8 cellular contexts compared by ENCODE assay signal in the genomic region with DNA sequence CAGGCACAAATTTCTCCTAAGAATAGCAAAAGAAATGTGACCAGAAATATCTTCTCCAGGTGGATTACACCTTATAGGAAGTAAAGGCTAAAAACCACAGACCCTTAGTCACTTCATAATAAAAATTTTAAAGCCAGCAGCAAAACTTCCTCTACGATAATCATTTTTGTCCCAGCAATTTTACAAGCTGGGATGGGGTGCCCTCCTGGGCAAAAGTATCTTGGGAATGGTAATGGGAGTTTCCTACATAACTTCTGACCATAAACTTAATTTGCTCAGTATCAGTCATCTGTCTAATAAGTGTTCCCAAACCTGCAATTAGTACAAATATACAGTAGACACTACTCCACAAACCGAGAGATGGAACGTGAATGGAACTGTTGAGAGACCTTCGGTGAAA. TPM values are rescaled to one million over a fixed set of nuclear protein-coding genes. Genes with fewer than 3 reads are reported as not detected.
DNase-seq lines count a peak whose midpoint lies in the region; TF ChIP-seq lines count a peak whose summit lies in the region.

No MANE protein-coding gene starts in this region.

- H3F3A ChIP-seq in DOHH2 (ENCODE audit: control insufficient read depth, insufficient read depth): peaks cover 11% of the 10 kb centered on the region; the same call in 1 of the 2 replicates

- no peak for DNase-seq in Peyer's patch
- no peak for DNase-seq in esophagus squamous epithelium (lab: John Stamatoyannopoulos, UW)
- DNase-seq in progenitor cell of endocrine pancreas (ENCODE audit: low spot score, unreplicated experiment): no peak
- DNase-seq in GM13976 (ENCODE audit: low spot score): no peak
- no peak for DNase-seq in hypothalamus (lab: John Stamatoyannopoulos, UW)
- DNase-seq in activated CD4-positive, alpha-beta T cell treated with anti-CD3 and anti-CD28 coated beads, Interleukin-2, amount 50 U/mL, for 48 hours: no peak
- DNase-seq in GDM1 (lab: John Stamatoyannopoulos, UW): no peak

- no peaks in the 10 kb centered on the region for H3K9me3 Mint-ChIP-seq in progenitor cell of endocrine pancreas (ENCODE audit: low read depth)

- in situ Hi-C loops in GM13976 (cut with MboI; ENCODE audit: low sequenced_read_pairs, unreplicated experiment): no loop called here

- H3K27ac ChIP-seq in DOHH2 (ENCODE audit: low read depth, low read length) (no peak overlapping the region), Peyer's patch (peak overlapping the region; percentile 91 to 99 (median 97)), esophagus squamous epithelium (peak overlapping the region; percentile 92 to 100 (median 94))

- peak overlapping the region; percentile 91 for H3K4me3 Mint-ChIP-seq in progenitor cell of endocrine pancreas (ENCODE audit: low read depth)

- H3K36me3 Mint-ChIP-seq in progenitor cell of endocrine pancreas (ENCODE audit: insufficient read depth): peaks cover 12% of the 10 kb centered on the region

- H3K79me2 ChIP-seq in DOHH2 (ENCODE audit: control insufficient read depth, low read length): peaks cover 79% of the 10 kb centered on the region

- H3K4me1 ChIP-seq in DOHH2 (ENCODE audit: control insufficient read depth, low read length) (peaks cover 52% of the 10 kb centered on the region), Peyer's patch (peaks cover 0 to 44% (median 9%) of the 10 kb centered on the region in 4 donors), esophagus squamous epithelium (peaks cover 2 to 73% (median 40%) of the 10 kb centered on the region in 3 donors)

- peak overlapping the region; percentile 92 for H3K4me2 ChIP-seq in DOHH2 (ENCODE audit: low read length)

- intact Hi-C loops in esophagus squamous epithelium (cut with DNase I): no loop called here

- peaks cover 69% of the 10 kb centered on the region for H3K36me3 ChIP-seq in DOHH2 (ENCODE audit: control insufficient read depth, low read length)
- peaks cover 0 to 3% (median 0%) of the 10 kb centered on the region in 3 donors for H3K36me3 ChIP-seq in Peyer's patch
- H3K36me3 ChIP-seq in esophagus squamous epithelium: peaks cover 0 to 10% (median 0%) of the 10 kb centered on the region in 3 donors

- H3K9me3 ChIP-seq in DOHH2 (ENCODE audit: control insufficient read depth, insufficient read depth, low read length) (no peaks in the 10 kb centered on the region), Peyer's patch (no peaks in the 10 kb centered on the region), esophagus squamous epithelium (no peaks in the 10 kb centered on the region)

- H3K27ac Mint-ChIP-seq in progenitor cell of endocrine pancreas: peak overlapping the region; percentile 92

- peaks cover 20% of the 10 kb centered on the region for H3K4me1 Mint-ChIP-seq in progenitor cell of endocrine pancreas (ENCODE audit: low read depth)

- WGBS in esophagus squamous epithelium, 2 donors: 16 to 20% methylated on average over 4 of the region's 4 CpGs

- H3K27me3 Mint-ChIP-seq in progenitor cell of endocrine pancreas: no peaks in the 10 kb centered on the region

- H3K27me3 ChIP-seq in DOHH2 (ENCODE audit: control insufficient read depth, low read length): no peaks in the 10 kb centered on the region
- H3K27me3 ChIP-seq in Peyer's patch: no peaks in the 10 kb centered on the region
- H3K27me3 ChIP-seq in esophagus squamous epithelium: no peaks in the 10 kb centered on the region

- H4K20me1 ChIP-seq in DOHH2 (ENCODE audit: control insufficient read depth, insufficient read depth, low read depth, low read length): peaks cover 23% of the 10 kb centered on the region

- TF ChIP-seq CTCF in DOHH2 (IDR thresholded peaks at IDR 0.05; ENCODE audit: low read depth, low read length, poor library complexity, severe bottlenecking) (no peak), Peyer's patch (IDR thresholded peaks at IDR 0.05) (no peak), esophagus squamous epithelium (IDR thresholded peaks at IDR 0.05) (no peak), progenitor cell of endocrine pancreas (IDR thresholded peaks at IDR 0.05; ENCODE audit: unreplicated experiment) (no peak), GM13976 (IDR thresholded peaks at IDR 0.05; ENCODE audit: borderline replicate concordance, control extremely low read depth, extremely low read depth, insufficient read depth, missing control alignments) (no peak)

- peak overlapping the region; percentile 89 for H3K4me3 ChIP-seq in DOHH2 (ENCODE audit: low read length)
- H3K4me3 ChIP-seq in Peyer's patch: peak overlapping the region; percentile 78 to 93 (median 87)
- peak overlapping the region; percentile 74 to 99 (median 88) for H3K4me3 ChIP-seq in esophagus squamous epithelium

- TF ChIP-seq POLR2A in Peyer's patch (IDR thresholded peaks at IDR 0.05) (no peak), esophagus squamous epithelium (IDR thresholded peaks at IDR 0.05) (no peak)

- no peaks in the 10 kb centered on the region for H3K9me2 ChIP-seq in DOHH2 (replicated peaks; ENCODE audit: control insufficient read depth, low read length)

RNA-seq across cellular contexts. Expression of gene PHF12, which starts 3.0 kb away (rescaled TPM):
- 100 to 1,000 TPM in 1 of 4 donors, 10 to 100 TPM in 3; 54.8 to 114 (median 72.9) TPM for total RNA-seq in Peyer's patch
- total RNA-seq in esophagus squamous epithelium: 10 to 100 TPM; 13.0 to 35.6 (median 18.8) TPM
- total RNA-seq in progenitor cell of endocrine pancreas: 70.4 and 71.8 TPM in 2 replicates

RNA-seq across cellular contexts. Expression of gene DHRS13, which starts 45.5 kb away (rescaled TPM):
- total RNA-seq in Peyer's patch (10 to 100 TPM in 1 of 4 donors, 1 to 10 TPM in 3; 3.3 to 10.0 (median 7.1) TPM), esophagus squamous epithelium (10 to 100 TPM; 10.3 to 17.0 (median 14.9) TPM), progenitor cell of endocrine pancreas (22.4 and 25.9 TPM in 2 replicates)

RNA-seq across cellular contexts. Expression of gene FLOT2, which starts 50.8 kb away (rescaled TPM):
- 10 to 100 TPM; 21.7 to 53.6 (median 41.9) TPM for total RNA-seq in Peyer's patch
- total RNA-seq in esophagus squamous epithelium: 10 to 100 TPM; 44.8 to 81.8 (median 65.2) TPM
- total RNA-seq in progenitor cell of endocrine pancreas: 125 and 131 TPM in 2 replicates

RNA-seq across cellular contexts. Expression of gene SEZ6, which starts 57.5 kb away (rescaled TPM):
- 1 to 10 TPM in 1 of 4 donors, under 1 TPM in 1, not detected in 2; 0.66 to 1.1 TPM for total RNA-seq in Peyer's patch
- total RNA-seq in esophagus squamous epithelium: not detected
- total RNA-seq in progenitor cell of endocrine pancreas: 9.8 and 10.1 TPM in 2 replicates
